14 cellular contexts compared by ENCODE assay signal in genomic region chr19:43752287-43752875, GRCh38. TPM values are rescaled to one million over a fixed set of nuclear protein-coding genes. Genes with fewer than 3 reads are reported as not detected.
DNase-seq lines count a peak whose midpoint lies in the region; ATAC-seq, FAIRE-seq and TF ChIP-seq lines count a peak whose summit lies in the region.
"Had no signal": no experiment of that assay in that cellular context is flagged by ENCODE, and none has a peak within 500 bp of the region (broad histone marks: within the 10 kb centered on the region; RNA-seq: fewer than 3 reads in every experiment).

No MANE protein-coding gene starts in this region.

- no peak for FAIRE-seq in astrocyte (lab: Jason Lieb, UNC)

- H3K36me3 Mint-ChIP-seq in CD8-positive, alpha-beta memory T cell, result peaks cover 4 to 52% (median 15%) of the 10 kb centered on the region in 3 donors
- peaks cover 20% of the 10 kb centered on the region for H3K36me3 Mint-ChIP-seq in astrocyte (ENCODE audit: low read depth, unreplicated experiment)

- peaks cover 33% of the 10 kb centered on the region for H3K4me1 ChIP-seq in CD8-positive, alpha-beta memory T cell (ENCODE audit: insufficient read depth, low read length)
- H3K4me1 ChIP-seq in HEK293 (ENCODE audit: control insufficient read depth, insufficient read depth, low read length) (peaks cover 25% of the 10 kb centered on the region), astrocyte (ENCODE audit: insufficient read depth, low read length) (peaks cover 47% of the 10 kb centered on the region), osteoblast (ENCODE audit: insufficient read depth, low read length) (peaks cover 51% of the 10 kb centered on the region)

- H3K27me3 ChIP-seq in CD8-positive, alpha-beta memory T cell (ENCODE audit: insufficient read depth, low read length, poor library complexity, severe bottlenecking), result no peaks in the 10 kb centered on the region
- H3K27me3 ChIP-seq in astrocyte (ENCODE audit: insufficient read depth, low read length), result no peaks in the 10 kb centered on the region
- no peaks in the 10 kb centered on the region for H3K27me3 ChIP-seq in osteoblast (ENCODE audit: insufficient read depth, low read length)
- H3K27me3 ChIP-seq: gastroesophageal sphincter had no signal

- H3K27ac ChIP-seq in CD8-positive, alpha-beta memory T cell (ENCODE audit: low read depth, low read length), result no peak overlapping the region
- H3K27ac ChIP-seq in HEK293 (ENCODE audit: extremely low read depth, low read depth, low read length) (peak overlapping the region; percentile 100), astrocyte (ENCODE audit: low read depth, low read length) (peak overlapping the region; percentile 99), osteoblast (ENCODE audit: low read depth, low read length) (peak overlapping the region; percentile 53)

- H3K27me3 Mint-ChIP-seq in CD8-positive, alpha-beta memory T cell, result peaks cover 0 to 5% of the 10 kb centered on the region in 2 donors
- no peaks in the 10 kb centered on the region for H3K27me3 Mint-ChIP-seq in astrocyte (ENCODE audit: low read depth, unreplicated experiment)

- H3K79me2 ChIP-seq in astrocyte (ENCODE audit: insufficient read depth, low read length), result peaks cover 42% of the 10 kb centered on the region
- H3K79me2 ChIP-seq in osteoblast (ENCODE audit: insufficient read depth, low read length), result peaks cover 46% of the 10 kb centered on the region

- H2AFZ ChIP-seq in astrocyte (ENCODE audit: low read depth, low read length) (no peak overlapping the region), osteoblast (ENCODE audit: low read length) (no peak overlapping the region)

- H3K4me1 Mint-ChIP-seq in CD8-positive, alpha-beta memory T cell, result peaks cover 46 to 65% (median 58%) of the 10 kb centered on the region in 3 donors
- peaks cover 29% of the 10 kb centered on the region for H3K4me1 Mint-ChIP-seq in astrocyte (ENCODE audit: low read depth, unreplicated experiment)

- peak overlapping the region; percentile 21 to 99 (median 80) for H3K27ac Mint-ChIP-seq in CD8-positive, alpha-beta memory T cell
- H3K27ac Mint-ChIP-seq in astrocyte (ENCODE audit: unreplicated experiment), result peak overlapping the region; percentile 84

- no peaks in the 10 kb centered on the region for H3K9me3 ChIP-seq in CD8-positive, alpha-beta memory T cell (ENCODE audit: low read length)
- no peaks in the 10 kb centered on the region for H3K9me3 ChIP-seq in HEK293 (ENCODE audit: control insufficient read depth, insufficient read depth, low read depth, low read length)
- no peaks in the 10 kb centered on the region for H3K9me3 ChIP-seq in astrocyte (ENCODE audit: insufficient read depth, low read depth, low read length)
- H3K9me3 ChIP-seq in osteoblast (ENCODE audit: low read depth, low read length), result no peaks in the 10 kb centered on the region
- H3K9me3 ChIP-seq: gastroesophageal sphincter had no signal

- peaks cover 0 to 4% (median 0%) of the 10 kb centered on the region in 5 donors for H3K9me3 Mint-ChIP-seq in CD8-positive, alpha-beta memory T cell
- no peaks in the 10 kb centered on the region for H3K9me3 Mint-ChIP-seq in astrocyte (ENCODE audit: unreplicated experiment)

- H3K9ac ChIP-seq in astrocyte (ENCODE audit: low read length), result peak overlapping the region; percentile 63

- H4K20me1 ChIP-seq in astrocyte (ENCODE audit: insufficient read depth, low read length) (peaks cover 4% of the 10 kb centered on the region), osteoblast (ENCODE audit: insufficient read depth, low read length) (peaks cover 10% of the 10 kb centered on the region)

- no peak for DNase-seq in CD8-positive, alpha-beta memory T cell
- DNase-seq in astrocyte (ENCODE audit: low read depth) (no peak), osteoblast (ENCODE audit: insufficient read length, low spot score, missing footprints) (peak; percentile 37), ureter (ENCODE audit: low spot score) (no peak), NCI-H774 (lab: John Stamatoyannopoulos, UW) (no peak)
- DNase-seq: activated gamma-delta T cell; cortex of kidney; NCI-H2107; stimulated activated CD4-positive, alpha-beta T cell treated with anti-CD3 and anti-CD28 coated beads, Interleukin-4, amount 100 ng/mL, for 1 hour had no signal

- H3K36me3 ChIP-seq in CD8-positive, alpha-beta memory T cell (ENCODE audit: insufficient read depth, low read length), result peaks cover 28% of the 10 kb centered on the region
- H3K36me3 ChIP-seq in HEK293 (ENCODE audit: control insufficient read depth in 2 of 2, insufficient read depth in 1 of 2, low read length in 2 of 2) (peaks cover 50 to 60% of the 10 kb centered on the region in 2 experiments), astrocyte (ENCODE audit: insufficient read depth, low read length) (peaks cover 25% of the 10 kb centered on the region), osteoblast (ENCODE audit: insufficient read depth, low read length) (peaks cover 30% of the 10 kb centered on the region)

- no peak overlapping the region for H3K4me3 ChIP-seq in CD8-positive, alpha-beta memory T cell (ENCODE audit: low read length)
- H3K4me3 ChIP-seq in HEK293 (ENCODE audit: low read depth, low read length) (no peak overlapping the region), astrocyte (ENCODE audit: insufficient read depth, low read depth, low read length) (peak overlapping the region; percentile 26), osteoblast (ENCODE audit: insufficient read depth, low read length) (no peak overlapping the region)
- H3K4me3 ChIP-seq: gastroesophageal sphincter had no signal

- POLR2A ChIA-PET in CD8-positive, alpha-beta memory T cell (lab: Charles Lee), result no interaction called here
- POLR2A ChIA-PET in HEK293 (lab: Yijun Ruan, JAX), result interaction anchor here (0.5 to 4.4 kb wide), 15 partner anchors 10 to 221 kb away, joined by 3 to 63 read pairs (median 5); partner anchors contain the start of genes IRGQ, ZNF283 and ZNF576

- CTCF ChIA-PET in CD8-positive, alpha-beta memory T cell (lab: Charles Lee), result interaction anchor here (0.7 to 4.2 kb wide), 3 partner anchors 14 to 83 kb away, joined by 3 to 27 read pairs (median 3); partner anchors contain the start of gene PLAUR
- CTCF ChIA-PET in HEK293 (lab: Yijun Ruan, JAX), result interaction anchor here (0.6 to 9.0 kb wide), 20 partner anchors 8 to 1999 kb away, joined by 3 to 151 read pairs (median 4); no protein-coding TSS in a partner anchor

- no peak for TF ChIP-seq CTCF in HEK293 (tag by site-specific recombination; IDR thresholded peaks at IDR 0.05)
- TF ChIP-seq CTCF in astrocyte (IDR thresholded peaks at IDR 0.05; ENCODE audit: insufficient read depth, low read depth, low read length), result no peak
- no peak for TF ChIP-seq CTCF in osteoblast (IDR thresholded peaks at IDR 0.05; ENCODE audit: extremely low read depth, low read depth, low read length)

- H3K4me2 ChIP-seq in astrocyte (ENCODE audit: low read length), result peak overlapping the region; percentile 99
- peak overlapping the region; percentile 98 for H3K4me2 ChIP-seq in osteoblast (ENCODE audit: insufficient read depth, low read length)

- H3K4me3 Mint-ChIP-seq in CD8-positive, alpha-beta memory T cell, result peak overlapping the region in 4 of 7 donors; percentile 4 to 96 (median 62)
- peak overlapping the region; percentile 80 for H3K4me3 Mint-ChIP-seq in astrocyte (ENCODE audit: unreplicated experiment)

- ATAC-seq in GM21423 (IDR thresholded peaks at IDR 0.05; ENCODE audit: unreplicated experiment), result no peak
- ATAC-seq: gastroesophageal sphincter had no signal

TF ChIP-seq in HEK293, 187 proteins besides CTCF, POLR2A, EP300 and RAD21:
- TF ChIP-seq ZNF792 (tag by site-specific recombination; IDR thresholded peaks at IDR 0.05) (0 out of 2 replicates have a peak, but pooled peaks have one; percentile 20), KLF8 (tag by site-specific recombination; IDR thresholded peaks at IDR 0.05) (no peak)

RNA-seq across cellular contexts. Expression of gene SMG9, which starts 2.4 kb away (rescaled TPM):
- total RNA-seq in CD8-positive, alpha-beta memory T cell, result 10 to 100 TPM; 85.8 to 91.3 TPM
- 11.0 TPM for polyA plus RNA-seq in CD8-positive, alpha-beta memory T cell
- 35.0 and 37.0 TPM in 2 replicates for total RNA-seq in astrocyte
- 14.5 and 17.4 TPM in 2 replicates for total RNA-seq in osteoblast
- 60.6 TPM for total RNA-seq in ureter

RNA-seq across cellular contexts. Expression of gene KCNN4, which starts 28.4 kb away (rescaled TPM):
- total RNA-seq in CD8-positive, alpha-beta memory T cell, result 10 to 100 TPM; 93.8 to 97.6 TPM
- polyA plus RNA-seq in CD8-positive, alpha-beta memory T cell, result 8.3 TPM
- 2.6 and 3.6 TPM in 2 replicates for total RNA-seq in astrocyte
- total RNA-seq in osteoblast, result 6.5 and 7.2 TPM in 2 replicates
- total RNA-seq in ureter, result 69.2 TPM

RNA-seq across cellular contexts. Expression of gene IRGC, which starts 36.5 kb away (rescaled TPM):
- not detected for total RNA-seq in CD8-positive, alpha-beta memory T cell
- polyA plus RNA-seq in CD8-positive, alpha-beta memory T cell, result not detected
- total RNA-seq in astrocyte (not detected in 2 replicates), osteoblast (not detected in 2 replicates), ureter (not detected)
- total RNA-seq: gastroesophageal sphincter, kidney epithelial cell, osteocyte had no signal

RNA-seq across cellular contexts. Expression of gene LYPD5, which starts 49.9 kb away (rescaled TPM):
- total RNA-seq in CD8-positive, alpha-beta memory T cell, result under 1 TPM; 0.68 to 0.80 TPM
- polyA plus RNA-seq in CD8-positive, alpha-beta memory T cell, result not detected
- total RNA-seq in astrocyte (not detected in 2 replicates), osteoblast (0.29 and 0.72 TPM in 2 replicates), ureter (5.9 TPM)
- total RNA-seq: osteocyte had no signal
